Comparison of ENCODE assay signal across 8 cellular contexts in the genomic region with DNA sequence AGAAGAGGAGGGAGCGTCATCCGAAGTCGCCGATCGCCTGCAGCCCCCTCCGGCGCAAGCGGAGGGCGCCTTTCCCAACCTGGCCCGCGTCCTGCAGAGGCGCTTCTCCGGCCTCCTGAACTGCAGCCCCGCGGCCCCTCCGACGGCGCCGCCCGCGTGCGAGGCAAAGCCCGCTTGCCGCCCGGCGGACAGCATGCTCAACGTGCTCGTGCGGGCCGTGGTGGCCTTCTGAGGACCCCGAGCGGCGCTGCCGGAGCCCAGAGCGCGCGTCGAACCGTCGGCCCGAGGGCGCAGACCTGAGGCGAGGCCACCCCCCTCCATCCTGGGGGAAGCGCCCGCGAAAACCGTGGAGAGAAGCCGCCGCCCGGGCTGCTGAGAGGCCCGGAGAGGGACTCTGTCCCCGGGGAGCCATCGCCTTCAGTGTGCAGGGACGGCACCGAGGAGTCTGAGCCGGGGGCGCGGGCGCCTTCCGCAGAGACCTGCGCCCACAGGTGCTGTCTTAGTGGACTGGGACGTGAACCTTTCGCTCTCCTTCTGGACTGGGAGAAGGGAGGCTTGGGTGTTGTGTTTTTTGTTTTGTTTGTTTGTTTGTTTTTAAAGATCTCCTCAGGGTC. TPM values are rescaled to one million over a fixed set of nuclear protein-coding genes. Genes with fewer than 3 reads are reported as not detected.
DNase-seq lines count a peak whose midpoint lies in the region.

No MANE protein-coding gene starts in this region.

- 0 to 1% methylated on average over 63 of the region's 63 CpGs for WGBS in ectodermal cell, 2 experiments

- no peaks in the 10 kb centered on the region for H3K36me3 ChIP-seq in SK-N-MC (ENCODE audit: insufficient read depth, low read length)
- H3K36me3 ChIP-seq in ectodermal cell (ENCODE audit: control insufficient read depth, insufficient read depth, low read length): no peaks in the 10 kb centered on the region
- no peaks in the 10 kb centered on the region for H3K36me3 ChIP-seq in mucosa of rectum (ENCODE audit: control insufficient read depth in 2 of 2, insufficient read depth in 2 of 2, low read length in 2 of 2)

- no peaks in the 10 kb centered on the region for H3K9me3 ChIP-seq in SK-N-MC (ENCODE audit: low read depth, low read length)
- no peaks in the 10 kb centered on the region for H3K9me3 ChIP-seq in ectodermal cell (ENCODE audit: control insufficient read depth, low read length)
- H3K9me3 ChIP-seq in mucosa of rectum (ENCODE audit: control insufficient read depth in 2 of 2, low read length in 2 of 2): no peaks in the 10 kb centered on the region

- H3K4me1 ChIP-seq in ectodermal cell (ENCODE audit: control insufficient read depth, insufficient read depth, low read length): peaks cover 6% of the 10 kb centered on the region
- H3K4me1 ChIP-seq in mucosa of rectum (ENCODE audit: control insufficient read depth in 2 of 2, insufficient read depth in 2 of 2, low read length in 2 of 2): peaks cover 24 to 26% of the 10 kb centered on the region in 2 donors

- H3K9ac ChIP-seq in SK-N-MC (ENCODE audit: insufficient read length) (peak overlapping the region; percentile 87), mucosa of rectum (ENCODE audit: low read depth in 1 of 2, low read length in 2 of 2) (peak overlapping the region; percentile 97 to 99)

- H3K4me3 ChIP-seq in SK-N-MC: peak overlapping the region; percentile 81
- peak overlapping the region; percentile 84 for H3K4me3 ChIP-seq in ectodermal cell (ENCODE audit: insufficient read depth, low read depth, low read length)
- H3K4me3 ChIP-seq in mucosa of rectum (ENCODE audit: low read length in 2 of 2): peak overlapping the region; percentile 74 to 97

- H3K27me3 ChIP-seq in ectodermal cell (ENCODE audit: control insufficient read depth, insufficient read depth, low read length, poor library complexity, severe bottlenecking) (no peaks in the 10 kb centered on the region), mucosa of rectum (ENCODE audit: control insufficient read depth in 2 of 2, insufficient read depth in 2 of 2, low read length in 2 of 2) (no peaks in the 10 kb centered on the region)

- peak overlapping the region; percentile 97 for H3K27ac ChIP-seq in SK-N-MC
- H3K27ac ChIP-seq in ectodermal cell (ENCODE audit: insufficient read depth, low read depth, low read length, poor library complexity, severe bottlenecking): peak overlapping the region; percentile 97
- H3K27ac ChIP-seq in mucosa of rectum (ENCODE audit: low read depth in 2 of 2, low read length in 2 of 2): peak overlapping the region; percentile 94 to 98

- peak; percentile 35 for DNase-seq in activated CD4-positive, alpha-beta T cell treated with anti-CD3 and anti-CD28 coated beads for 1 hour
- DNase-seq in activated CD4-positive, alpha-beta T cell treated with anti-CD3 and anti-CD28 coated beads, Interleukin-2, amount 50 U/mL, for 4 hours: no peak
- no peak for DNase-seq in SK-N-MC (ENCODE audit: low read depth, low spot score)
- DNase-seq in central memory CD4-positive, alpha-beta T cell: no peak
- no peak for DNase-seq in NCI-H345 treated with DMSO at 0.1 percent for 48 hours (lab: John Stamatoyannopoulos, UW; ENCODE audit: unreplicated experiment)
- DNase-seq in cerebellar cortex (ENCODE audit: low spot score): no peak

RNA-seq across cellular contexts. Expression of gene IER2, which starts 3.5 kb away (rescaled TPM):
- polyA plus RNA-seq in ectodermal cell (2013, experiment 1 of 4): 77.9 TPM
- 70.4 TPM for polyA plus RNA-seq in ectodermal cell (2013, experiment 2 of 4)
- 54.1 TPM for polyA plus RNA-seq in ectodermal cell (2013, experiment 3 of 4)
- 54.6 TPM for polyA plus RNA-seq in ectodermal cell (2013, experiment 4 of 4)

RNA-seq across cellular contexts. Expression of gene STX10, which starts 3.6 kb away (rescaled TPM):
- polyA plus RNA-seq in ectodermal cell (2013, experiment 1 of 4): 37.9 TPM
- polyA plus RNA-seq in ectodermal cell (2013, experiment 2 of 4): 32.1 TPM
- 39.2 TPM for polyA plus RNA-seq in ectodermal cell (2013, experiment 3 of 4)
- polyA plus RNA-seq in ectodermal cell (2013, experiment 4 of 4): 38.1 TPM

RNA-seq across cellular contexts. Expression of gene NACC1, which starts 35.7 kb away (rescaled TPM):
- polyA plus RNA-seq in ectodermal cell (2013, experiment 1 of 4): 124 TPM
- polyA plus RNA-seq in ectodermal cell (2013, experiment 2 of 4): 149 TPM
- 79.0 TPM for polyA plus RNA-seq in ectodermal cell (2013, experiment 3 of 4)
- 86.2 TPM for polyA plus RNA-seq in ectodermal cell (2013, experiment 4 of 4)

RNA-seq across cellular contexts. Expression of gene TRMT1, which starts 37.2 kb away (rescaled TPM):
- 46.9 TPM for polyA plus RNA-seq in ectodermal cell (2013, experiment 1 of 4)
- 41.7 TPM for polyA plus RNA-seq in ectodermal cell (2013, experiment 2 of 4)
- 34.4 TPM for polyA plus RNA-seq in ectodermal cell (2013, experiment 3 of 4)
- polyA plus RNA-seq in ectodermal cell (2013, experiment 4 of 4): 38.1 TPM

RNA-seq across cellular contexts. Expression of gene LYL1, which starts 51.1 kb away (rescaled TPM):
- polyA plus RNA-seq in ectodermal cell (2013, experiment 1 of 4): 0.43 TPM
- polyA plus RNA-seq in ectodermal cell (2013, experiment 2 of 4): 1.0 TPM
- polyA plus RNA-seq in ectodermal cell (2013, experiment 3 of 4): 1.6 TPM
- polyA plus RNA-seq in ectodermal cell (2013, experiment 4 of 4): 1.5 TPM
